ENCODE assay signal across 17 cellular contexts in the genomic region with DNA sequence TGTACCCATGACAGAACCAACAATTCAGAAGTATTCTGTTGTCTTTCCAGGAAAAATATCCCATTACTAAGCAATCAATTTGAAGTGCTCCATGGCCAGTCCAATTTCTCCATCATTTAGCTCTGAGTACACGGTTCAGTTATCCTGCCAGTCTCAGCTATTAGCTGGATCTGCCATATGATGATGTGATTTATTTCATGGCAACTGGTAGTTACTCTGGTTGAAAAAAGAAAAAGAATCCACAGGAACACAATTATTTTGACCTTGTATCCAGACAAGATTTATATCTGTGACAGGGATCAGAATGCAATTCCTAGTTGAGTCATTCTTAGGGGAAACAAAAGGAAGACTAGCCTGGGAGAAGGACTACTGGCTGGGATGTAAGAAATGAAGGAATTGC.
DNase-seq lines count a peak whose midpoint lies in the region; ATAC-seq and TF ChIP-seq lines count a peak whose summit lies in the region.
"Had no signal": no experiment of that assay in that cellular context is flagged by ENCODE, and none has a peak within 500 bp of the region (broad histone marks: within the 10 kb centered on the region; RNA-seq: fewer than 3 reads in every experiment).

No MANE protein-coding gene starts in this region.

- H3K36me3 Mint-ChIP-seq in osteocyte (ENCODE audit: unreplicated experiment): peaks cover 13% of the 10 kb centered on the region

- TF ChIP-seq CTCF in epithelial cell of esophagus (IDR thresholded peaks at IDR 0.05; ENCODE audit: insufficient read depth, low read depth, low read length, missing control alignments): no peak
- TF ChIP-seq CTCF in osteocyte (IDR thresholded peaks at IDR 0.05): no peak

- DNase-seq in AG20443 (ENCODE audit: low spot score): peak; percentile 23
- peak; percentile 58 for DNase-seq in HT1080 (ENCODE audit: low read depth)
- peak; percentile 4 for DNase-seq in epithelial cell of esophagus (ENCODE audit: low read depth)
- DNase-seq in osteocyte (ENCODE audit: extremely low spot score, unreplicated experiment): no peak
- no peak for DNase-seq in mucosa of gallbladder (ENCODE audit: low spot score)
- no peak for DNase-seq in C1 segment of cervical spinal cord (lab: John Stamatoyannopoulos, UW)
- DNase-seq: activated CD8-positive, alpha-beta T cell treated with anti-CD3 and anti-CD28 coated beads, Interleukin-2, amount 10 ng/mL, durations not matched to agents 7 days and 5 days; GOT3; mucosa of descending colon; NK-92 treated with Interleukin-12 subunit alpha and Interleukin-12 subunit beta, amount 100 ng/mL, for 24 hours; pancreas; stimulated activated CD4-positive, alpha-beta T cell treated with anti-CD3 and anti-CD28 coated beads, Interleukin-12 subunit alpha, Interleukin-12 subunit beta, amount 100 ng/mL, for 4 hours; stimulated activated naive CD4-positive, alpha-beta T cell had no signal

- ATAC-seq in HG03159 (IDR thresholded peaks at IDR 0.05; ENCODE audit: unreplicated experiment): no peak
- ATAC-seq in HG02970 (IDR thresholded peaks at IDR 0.05; ENCODE audit: low FRiP score, unreplicated experiment): no peak
- ATAC-seq: activated CD8-positive, alpha-beta T cell treated with anti-CD3 and anti-CD28 coated beads, Interleukin-2, amount 10 ng/mL, durations not matched to agents 7 days and 5 days; mucosa of descending colon had no signal

- no peaks in the 10 kb centered on the region for H3K27me3 Mint-ChIP-seq in osteocyte (ENCODE audit: unreplicated experiment)

- H3K4me3 ChIP-seq in epithelial cell of esophagus (ENCODE audit: low read length): no peak overlapping the region
- H3K4me3 ChIP-seq: hepatocyte, mucosa of descending colon, pancreas had no signal

- H3K27ac Mint-ChIP-seq in osteocyte (ENCODE audit: unreplicated experiment): peak overlapping the region; percentile 58
- H3K27ac Mint-ChIP-seq: activated CD8-positive, alpha-beta T cell treated with anti-CD3 and anti-CD28 coated beads, Interleukin-2, amount 10 ng/mL, durations not matched to agents 7 days and 5 days; B cell had no signal

- peaks cover 26% of the 10 kb centered on the region for H3K4me1 Mint-ChIP-seq in osteocyte (ENCODE audit: unreplicated experiment)
- H3K4me1 Mint-ChIP-seq: B cell had no signal

- no peak overlapping the region for H3K4me3 Mint-ChIP-seq in osteocyte (ENCODE audit: unreplicated experiment)
- H3K4me3 Mint-ChIP-seq: activated CD8-positive, alpha-beta T cell treated with anti-CD3 and anti-CD28 coated beads, Interleukin-2, amount 10 ng/mL, durations not matched to agents 7 days and 5 days; B cell had no signal

- H3K9me3 Mint-ChIP-seq in osteocyte (ENCODE audit: unreplicated experiment): peaks cover 18% of the 10 kb centered on the region

Comparison
In these comparisons a context has a peak if more than half of its experiments do, and no peak if none do; other contexts are left out.
1. DNase-seq: peak in AG20443 (single experiment), HT1080 (single experiment) and epithelial cell of esophagus (single experiment); none in osteocyte (single experiment), mucosa of gallbladder (single experiment) and C1 segment of cervical spinal cord (0 of 14).